In genomic region chr20:41052742-41053419, GRCh38 we compare ENCODE assay signal across 16 cellular contexts. TPM values are rescaled to one million over a fixed set of nuclear protein-coding genes. Genes with fewer than 3 reads are reported as not detected.
DNase-seq lines count a peak whose midpoint lies in the region; ATAC-seq and TF ChIP-seq lines count a peak whose summit lies in the region.
"Had no signal": no experiment of that assay in that cellular context is flagged by ENCODE, and none has a peak within 500 bp of the region (broad histone marks: within the 10 kb centered on the region; RNA-seq: fewer than 3 reads in every experiment).

No MANE protein-coding gene starts in this region.

- intact Hi-C loops in heart right ventricle (cut with DNase I) (no loop called here), mucosa of descending colon (cut with DNase I, micrococcal nuclease) (no loop called here)

- DNase-seq in heart right ventricle (peak in 1 of 2 donors; percentile 23), right atrium auricular region (ENCODE audit: low spot score) (no peak), epithelial cell of prostate (ENCODE audit: low read depth, low spot score) (no peak), mucosa of descending colon (peak in 1 of 3 donors; percentile 59), NCI-H2029 treated with DMSO at 0.1 percent for 48 hours (lab: John Stamatoyannopoulos, UW) (no peak)
- DNase-seq in stimulated activated naive CD8-positive, alpha-beta T cell treated with anti-CD3 and anti-CD28 coated beads, Interleukin-15, amount 100 ng/mL, for 72 hours = no peak
- DNase-seq: activated CD8-positive, alpha-beta memory T cell treated with anti-CD3 and anti-CD28 coated beads, Interleukin-2, amount 50 U/mL, for 4 hours; foreskin melanocyte; mesendoderm; NCI-H2081; stimulated activated CD8-positive, alpha-beta memory T cell treated with anti-CD3 and anti-CD28 coated beads, Interleukin-4, amount 100 ng/mL, for 48 hours; T1000 had no signal

- H3K4me3 Mint-ChIP-seq in stimulated activated naive CD8-positive, alpha-beta T cell treated with anti-CD3 and anti-CD28 coated beads, Interleukin-15, amount 100 ng/mL, for 72 hours = no peak overlapping the region
- H3K4me3 Mint-ChIP-seq: IgD-negative memory B cell had no signal

- H3K4me1 Mint-ChIP-seq in stimulated activated naive CD8-positive, alpha-beta T cell treated with anti-CD3 and anti-CD28 coated beads, Interleukin-15, amount 100 ng/mL, for 72 hours = peaks cover 88% of the 10 kb centered on the region

- 52 to 57% methylated on average over 6 of the region's 6 CpGs for WGBS in heart right ventricle, 2 donors

- TF ChIP-seq CTCF in heart right ventricle (IDR thresholded peaks at IDR 0.05) (no peak), right atrium auricular region (IDR thresholded peaks at IDR 0.05) (no peak), mucosa of descending colon (IDR thresholded peaks at IDR 0.05) (no peak)

- H3K36me3 ChIP-seq in heart right ventricle (no peaks in the 10 kb centered on the region), right atrium auricular region (no peaks in the 10 kb centered on the region), mucosa of descending colon (ENCODE audit: low read depth) (no peaks in the 10 kb centered on the region)

- H3K4me1 ChIP-seq in heart right ventricle = peaks cover 24 to 100% (median 97%) of the 10 kb centered on the region in 9 donors
- peaks cover 0 to 99% of the 10 kb centered on the region in 2 donors for H3K4me1 ChIP-seq in right atrium auricular region
- peaks cover 81% of the 10 kb centered on the region for H3K4me1 ChIP-seq in mucosa of descending colon (ENCODE audit: low read depth)

- H3K4me3 ChIP-seq in heart right ventricle (no peak overlapping the region), right atrium auricular region (no peak overlapping the region), mucosa of descending colon (no peak overlapping the region)
- H3K4me3 ChIP-seq: skin epidermis had no signal

- peak overlapping the region in 2 of 10 donors; percentile 13 to 38 for H3K27ac ChIP-seq in heart right ventricle
- H3K27ac ChIP-seq in right atrium auricular region = peak overlapping the region in 1 of 2 donors; percentile 70
- H3K27ac ChIP-seq in epithelial cell of prostate = peak overlapping the region; percentile 4
- H3K27ac ChIP-seq: skin epidermis had no signal

- no peaks in the 10 kb centered on the region for H3K9me3 ChIP-seq in heart right ventricle
- H3K9me3 ChIP-seq in right atrium auricular region = no peaks in the 10 kb centered on the region
- no peaks in the 10 kb centered on the region for H3K9me3 ChIP-seq in mucosa of descending colon

- H3K27me3 ChIP-seq in heart right ventricle (no peaks in the 10 kb centered on the region), right atrium auricular region (no peaks in the 10 kb centered on the region)

- ATAC-seq in heart right ventricle (peak in 5 of 8 donors; percentile 44 to 78 (median 57)), mucosa of descending colon (peak; percentile 67), HG03159 (IDR thresholded peaks at IDR 0.05; ENCODE audit: unreplicated experiment) (no peak), GM21528 (IDR thresholded peaks at IDR 0.05; ENCODE audit: low FRiP score, unreplicated experiment) (no peak)
- ATAC-seq in stimulated activated naive CD8-positive, alpha-beta T cell treated with anti-CD3 and anti-CD28 coated beads, Interleukin-15, amount 100 ng/mL, for 72 hours = no peak

- no peaks in the 10 kb centered on the region for H3K27me3 Mint-ChIP-seq in stimulated activated naive CD8-positive, alpha-beta T cell treated with anti-CD3 and anti-CD28 coated beads, Interleukin-15, amount 100 ng/mL, for 72 hours
- H3K27me3 Mint-ChIP-seq: IgD-negative memory B cell had no signal

- peaks cover 10 to 13% of the 10 kb centered on the region in 2 donors for H3K9me3 Mint-ChIP-seq in stimulated activated naive CD8-positive, alpha-beta T cell treated with anti-CD3 and anti-CD28 coated beads, Interleukin-15, amount 100 ng/mL, for 72 hours

- H3K27ac Mint-ChIP-seq in stimulated activated naive CD8-positive, alpha-beta T cell treated with anti-CD3 and anti-CD28 coated beads, Interleukin-15, amount 100 ng/mL, for 72 hours = no peak overlapping the region
- H3K27ac Mint-ChIP-seq: IgD-negative memory B cell had no signal

RNA-seq across cellular contexts. Expression of gene TOP1, which starts 24.3 kb away (rescaled TPM):
- total RNA-seq in heart right ventricle (10 to 100 TPM; 19.3 to 28.3 (median 23.8) TPM), right atrium auricular region (10 to 100 TPM; 19.7 to 21.2 TPM), mucosa of descending colon (10 to 100 TPM; 51.8 to 60.0 (median 57.7) TPM)
- 10 to 100 TPM; 13.5 to 15.0 TPM for polyA plus RNA-seq in heart right ventricle

Comparison
In these comparisons a context has a peak if more than half of its experiments do, and no peak if none do; other contexts are left out.
1. ATAC-seq: peak in heart right ventricle (5 of 8) and mucosa of descending colon (single experiment); none in HG03159 (single experiment), stimulated activated naive CD8-positive, alpha-beta T cell treated with anti-CD3 and anti-CD28 coated beads, Interleukin-15, amount 100 ng/mL, for 72 hours (single experiment) and GM21528 (single experiment).